ENCODE assay signal across 1 cellular context in the genomic region with DNA sequence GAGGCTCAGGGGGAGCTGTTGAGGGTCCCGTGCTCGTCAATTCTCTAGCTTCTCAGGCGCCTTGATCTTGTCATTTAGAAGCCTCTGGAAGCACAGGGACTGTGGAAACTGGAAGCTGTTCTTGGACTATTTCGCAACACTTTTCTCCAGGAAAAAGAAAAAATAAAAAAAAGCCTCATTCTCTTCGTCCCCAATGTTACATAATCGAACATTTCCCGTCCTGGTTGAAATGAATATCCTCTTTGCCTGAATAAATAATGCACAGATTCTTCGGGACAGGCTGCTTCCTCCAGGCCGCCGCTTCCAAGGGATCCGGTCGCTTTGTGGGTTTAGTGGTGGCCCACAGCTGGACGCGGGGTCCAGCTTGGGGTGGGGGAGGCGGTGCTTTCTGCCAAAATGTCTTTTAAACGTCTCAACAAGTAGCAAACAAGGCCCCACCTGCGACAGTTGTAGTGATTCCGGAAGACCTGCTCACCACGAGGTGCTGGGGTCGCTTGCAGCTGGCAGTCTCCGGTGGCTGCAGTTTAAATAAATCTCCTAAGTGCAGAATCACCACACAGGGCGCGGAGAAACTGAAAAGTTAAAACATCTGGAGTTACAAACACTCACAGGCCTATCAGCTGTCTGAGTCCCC.
TF ChIP-seq lines count a peak whose summit lies in the region.

No MANE protein-coding gene starts in this region.

TF ChIP-seq in HepG2, 621 proteins besides CTCF, POLR2A, EP300 and RAD21 (continued from another document):
- TF ChIP-seq, protein P1, sequence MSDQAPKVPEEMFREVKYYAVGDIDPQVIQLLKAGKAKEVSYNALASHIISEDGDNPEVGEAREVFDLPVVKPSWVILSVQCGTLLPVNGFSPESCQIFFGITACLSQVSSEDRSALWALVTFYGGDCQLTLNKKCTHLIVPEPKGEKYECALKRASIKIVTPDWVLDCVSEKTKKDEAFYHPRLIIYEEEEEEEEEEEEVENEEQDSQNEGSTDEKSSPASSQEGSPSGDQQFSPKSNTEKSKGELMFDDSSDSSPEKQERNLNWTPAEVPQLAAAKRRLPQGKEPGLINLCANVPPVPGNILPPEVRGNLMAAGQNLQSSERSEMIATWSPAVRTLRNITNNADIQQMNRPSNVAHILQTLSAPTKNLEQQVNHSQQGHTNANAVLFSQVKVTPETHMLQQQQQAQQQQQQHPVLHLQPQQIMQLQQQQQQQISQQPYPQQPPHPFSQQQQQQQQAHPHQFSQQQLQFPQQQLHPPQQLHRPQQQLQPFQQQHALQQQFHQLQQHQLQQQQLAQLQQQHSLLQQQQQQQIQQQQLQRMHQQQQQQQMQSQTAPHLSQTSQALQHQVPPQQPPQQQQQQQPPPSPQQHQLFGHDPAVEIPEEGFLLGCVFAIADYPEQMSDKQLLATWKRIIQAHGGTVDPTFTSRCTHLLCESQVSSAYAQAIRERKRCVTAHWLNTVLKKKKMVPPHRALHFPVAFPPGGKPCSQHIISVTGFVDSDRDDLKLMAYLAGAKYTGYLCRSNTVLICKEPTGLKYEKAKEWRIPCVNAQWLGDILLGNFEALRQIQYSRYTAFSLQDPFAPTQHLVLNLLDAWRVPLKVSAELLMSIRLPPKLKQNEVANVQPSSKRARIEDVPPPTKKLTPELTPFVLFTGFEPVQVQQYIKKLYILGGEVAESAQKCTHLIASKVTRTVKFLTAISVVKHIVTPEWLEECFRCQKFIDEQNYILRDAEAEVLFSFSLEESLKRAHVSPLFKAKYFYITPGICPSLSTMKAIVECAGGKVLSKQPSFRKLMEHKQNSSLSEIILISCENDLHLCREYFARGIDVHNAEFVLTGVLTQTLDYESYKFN (CRISPR knock-in tag; conservative IDR thresholded peaks at IDR 0.05): 0 out of 2 replicates have a peak, but pooled peaks have one; percentile 26
- TF ChIP-seq, protein P2, sequence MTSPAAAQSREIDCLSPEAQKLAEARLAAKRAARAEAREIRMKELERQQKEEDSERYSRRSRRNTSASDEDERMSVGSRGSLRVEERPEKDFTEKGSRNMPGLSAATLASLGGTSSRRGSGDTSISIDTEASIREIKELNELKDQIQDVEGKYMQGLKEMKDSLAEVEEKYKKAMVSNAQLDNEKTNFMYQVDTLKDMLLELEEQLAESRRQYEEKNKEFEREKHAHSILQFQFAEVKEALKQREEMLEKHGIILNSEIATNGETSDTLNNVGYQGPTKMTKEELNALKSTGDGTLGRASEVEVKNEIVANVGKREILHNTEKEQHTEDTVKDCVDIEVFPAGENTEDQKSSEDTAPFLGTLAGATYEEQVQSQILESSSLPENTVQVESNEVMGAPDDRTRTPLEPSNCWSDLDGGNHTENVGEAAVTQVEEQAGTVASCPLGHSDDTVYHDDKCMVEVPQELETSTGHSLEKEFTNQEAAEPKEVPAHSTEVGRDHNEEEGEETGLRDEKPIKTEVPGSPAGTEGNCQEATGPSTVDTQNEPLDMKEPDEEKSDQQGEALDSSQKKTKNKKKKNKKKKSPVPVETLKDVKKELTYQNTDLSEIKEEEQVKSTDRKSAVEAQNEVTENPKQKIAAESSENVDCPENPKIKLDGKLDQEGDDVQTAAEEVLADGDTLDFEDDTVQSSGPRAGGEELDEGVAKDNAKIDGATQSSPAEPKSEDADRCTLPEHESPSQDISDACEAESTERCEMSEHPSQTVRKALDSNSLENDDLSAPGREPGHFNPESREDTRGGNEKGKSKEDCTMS (CRISPR knock-in tag; conservative IDR thresholded peaks at IDR 0.05): 0 out of 2 replicates have a peak, but pooled peaks have one; percentile 17
- TF ChIP-seq HMG20A (CRISPR knock-in tag; IDR thresholded peaks at IDR 0.05; ENCODE audit: borderline replicate concordance): 0 out of 2 replicates have a peak, but pooled peaks have one; percentile 15
- TF ChIP-seq NR2F2 (IDR thresholded peaks at IDR 0.05; ENCODE audit: borderline replicate concordance, low read depth): no peak
- TF ChIP-seq ISX (CRISPR knock-in tag; conservative IDR thresholded peaks at IDR 0.05): no peak
- peak; percentile 73; the same call in 1 of the 2 replicates for TF ChIP-seq ZNF510 (CRISPR knock-in tag; IDR thresholded peaks at IDR 0.05; ENCODE audit: low read depth)
- TF ChIP-seq, protein P3, sequence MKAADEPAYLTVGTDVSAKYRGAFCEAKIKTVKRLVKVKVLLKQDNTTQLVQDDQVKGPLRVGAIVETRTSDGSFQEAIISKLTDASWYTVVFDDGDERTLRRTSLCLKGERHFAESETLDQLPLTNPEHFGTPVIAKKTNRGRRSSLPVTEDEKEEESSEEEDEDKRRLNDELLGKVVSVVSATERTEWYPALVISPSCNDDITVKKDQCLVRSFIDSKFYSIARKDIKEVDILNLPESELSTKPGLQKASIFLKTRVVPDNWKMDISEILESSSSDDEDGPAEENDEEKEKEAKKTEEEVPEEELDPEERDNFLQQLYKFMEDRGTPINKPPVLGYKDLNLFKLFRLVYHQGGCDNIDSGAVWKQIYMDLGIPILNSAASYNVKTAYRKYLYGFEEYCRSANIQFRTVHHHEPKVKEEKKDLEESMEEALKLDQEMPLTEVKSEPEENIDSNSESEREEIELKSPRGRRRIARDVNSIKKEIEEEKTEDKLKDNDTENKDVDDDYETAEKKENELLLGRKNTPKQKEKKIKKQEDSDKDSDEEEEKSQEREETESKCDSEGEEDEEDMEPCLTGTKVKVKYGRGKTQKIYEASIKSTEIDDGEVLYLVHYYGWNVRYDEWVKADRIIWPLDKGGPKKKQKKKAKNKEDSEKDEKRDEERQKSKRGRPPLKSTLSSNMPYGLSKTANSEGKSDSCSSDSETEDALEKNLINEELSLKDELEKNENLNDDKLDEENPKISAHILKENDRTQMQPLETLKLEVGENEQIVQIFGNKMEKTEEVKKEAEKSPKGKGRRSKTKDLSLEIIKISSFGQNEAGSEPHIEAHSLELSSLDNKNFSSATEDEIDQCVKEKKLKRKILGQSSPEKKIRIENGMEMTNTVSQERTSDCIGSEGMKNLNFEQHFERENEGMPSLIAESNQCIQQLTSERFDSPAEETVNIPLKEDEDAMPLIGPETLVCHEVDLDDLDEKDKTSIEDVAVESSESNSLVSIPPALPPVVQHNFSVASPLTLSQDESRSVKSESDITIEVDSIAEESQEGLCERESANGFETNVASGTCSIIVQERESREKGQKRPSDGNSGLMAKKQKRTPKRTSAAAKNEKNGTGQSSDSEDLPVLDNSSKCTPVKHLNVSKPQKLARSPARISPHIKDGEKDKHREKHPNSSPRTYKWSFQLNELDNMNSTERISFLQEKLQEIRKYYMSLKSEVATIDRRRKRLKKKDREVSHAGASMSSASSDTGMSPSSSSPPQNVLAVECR (CRISPR knock-in tag; IDR thresholded peaks at IDR 0.05; ENCODE audit: borderline replicate concordance): peak; percentile 21; the same call in 1 of the 2 replicates
TF ChIP-seq in HepG2: peak in this region for 36.
